1 cellular context compared by ENCODE assay signal in the genomic region with DNA sequence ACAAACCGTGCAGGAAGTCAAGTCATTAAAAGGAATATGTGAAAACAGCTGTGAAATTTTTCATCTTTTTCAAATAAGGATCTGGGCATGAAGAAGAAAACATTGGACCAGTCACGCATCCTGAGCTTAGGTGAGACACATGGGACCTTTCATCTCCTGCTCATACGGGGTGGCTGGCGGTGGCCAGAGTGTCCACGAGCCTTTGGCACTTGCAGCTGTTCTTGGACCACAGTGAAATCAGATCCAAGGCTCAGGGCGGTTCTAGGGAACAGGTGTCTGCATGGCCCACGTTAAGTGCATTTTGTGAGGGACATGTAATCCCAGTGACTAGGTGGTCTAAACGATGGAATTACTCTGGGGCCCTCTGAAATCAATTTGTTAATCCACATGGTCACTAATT.
TF ChIP-seq lines count a peak whose summit lies in the region.

No MANE protein-coding gene starts in this region.

TF ChIP-seq in SK-N-SH, 30 proteins besides CTCF, POLR2A, EP300 and RAD21:
- TF ChIP-seq, protein P1, sequence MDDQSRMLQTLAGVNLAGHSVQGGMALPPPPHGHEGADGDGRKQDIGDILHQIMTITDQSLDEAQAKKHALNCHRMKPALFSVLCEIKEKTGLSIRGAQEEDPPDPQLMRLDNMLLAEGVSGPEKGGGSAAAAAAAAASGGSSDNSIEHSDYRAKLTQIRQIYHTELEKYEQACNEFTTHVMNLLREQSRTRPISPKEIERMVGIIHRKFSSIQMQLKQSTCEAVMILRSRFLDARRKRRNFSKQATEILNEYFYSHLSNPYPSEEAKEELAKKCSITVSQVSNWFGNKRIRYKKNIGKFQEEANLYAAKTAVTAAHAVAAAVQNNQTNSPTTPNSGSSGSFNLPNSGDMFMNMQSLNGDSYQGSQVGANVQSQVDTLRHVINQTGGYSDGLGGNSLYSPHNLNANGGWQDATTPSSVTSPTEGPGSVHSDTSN (IDR thresholded peaks at IDR 0.05): no peak
- no peak for TF ChIP-seq ELF1 (IDR thresholded peaks at IDR 0.05)
- TF ChIP-seq POLR2AphosphoS5 (IDR thresholded peaks at IDR 0.05; ENCODE audit: low read depth, low read length): no peak
- TF ChIP-seq IRF3 (IDR thresholded peaks at IDR 0.05; ENCODE audit: low read depth, low read length): no peak
- TF ChIP-seq GABPA (IDR thresholded peaks at IDR 0.05; ENCODE audit: low read depth): no peak
- no peak for TF ChIP-seq MAX (IDR thresholded peaks at IDR 0.05; ENCODE audit: low read depth)
- no peak for TF ChIP-seq TCF12 (IDR thresholded peaks at IDR 0.05)
- TF ChIP-seq EZH2phosphoT487 (IDR thresholded peaks at IDR 0.05; ENCODE audit: borderline replicate concordance, low read depth): no peak
- no peak for TF ChIP-seq FOSL2 (IDR thresholded peaks at IDR 0.05; ENCODE audit: borderline replicate concordance, low read depth)
TF ChIP-seq in SK-N-SH: peak in this region for 0.
